Comparison of ENCODE assay signal across 9 cellular contexts in the genomic region with DNA sequence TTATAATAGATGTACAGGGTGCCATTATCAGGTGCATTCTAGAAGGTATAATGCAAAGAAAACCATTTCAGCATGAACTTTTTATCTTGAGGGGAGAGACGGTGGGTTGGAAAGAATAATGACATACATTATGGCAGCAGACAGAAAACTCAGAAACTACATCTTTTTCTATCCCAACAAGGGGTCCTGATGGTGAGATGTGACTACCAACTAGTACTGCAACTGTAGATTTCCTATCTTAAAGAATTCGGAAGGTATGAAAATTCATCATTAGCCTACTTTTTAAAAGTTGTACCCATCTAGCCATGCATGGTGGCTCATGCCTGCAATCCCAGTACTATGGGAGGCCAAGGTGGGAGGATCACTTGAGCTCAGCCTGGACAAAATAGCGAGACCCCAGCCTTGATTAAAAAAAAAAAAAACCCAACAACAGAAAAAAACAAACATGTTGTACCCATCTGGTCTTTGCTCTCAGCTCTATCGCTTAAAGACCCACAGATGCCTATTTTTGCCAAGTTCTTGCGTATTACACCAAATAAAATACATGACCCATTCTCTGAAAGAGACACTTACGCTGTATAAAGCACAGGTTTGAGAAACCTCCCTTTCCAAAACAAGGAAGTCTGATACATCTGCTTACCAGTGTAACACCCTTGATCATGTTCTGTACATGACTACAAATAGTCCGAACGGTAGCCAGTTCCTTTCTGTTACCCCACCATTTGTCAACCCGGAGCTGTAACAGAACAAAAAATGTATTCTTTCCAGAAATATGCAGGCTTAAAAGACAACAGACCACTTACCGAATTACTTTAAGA. TPM values are rescaled to one million over a fixed set of nuclear protein-coding genes. Genes with fewer than 3 reads are reported as not detected.
A peak's percentile ranks its signal among the peaks of the same experiment; 100 is the strongest.
DNase-seq lines count a peak whose midpoint lies in the region; ATAC-seq and TF ChIP-seq lines count a peak whose summit lies in the region.
"Had no signal": no experiment of that assay in that cellular context is flagged by ENCODE, and none has a peak within 500 bp of the region (broad histone marks: within the 10 kb centered on the region; RNA-seq: fewer than 3 reads in every experiment).

No MANE protein-coding gene starts in this region.

- no peak overlapping the region for H2BK120ac ChIP-seq in mesenchymal stem cell (ENCODE audit: low read depth, low read length)

- peak overlapping the region in 6 of 10 donors; percentile 88 to 98 (median 95) for H3K27ac ChIP-seq in heart right ventricle
- no peak overlapping the region for H3K27ac ChIP-seq in mesenchymal stem cell (ENCODE audit: low read length, poor library complexity, severe bottlenecking)
- peak overlapping the region; percentile 98 for H3K27ac ChIP-seq in vagina

- H3K79me1 ChIP-seq in mesenchymal stem cell (replicated peaks; ENCODE audit: low read length, poor library complexity, severe bottlenecking), result peaks cover 8% of the 10 kb centered on the region

- H2BK15ac ChIP-seq in mesenchymal stem cell (ENCODE audit: low read depth, poor library complexity, severe bottlenecking), result no peak overlapping the region

- peak overlapping the region; percentile 73 to 98 (median 80) for H3K4me3 ChIP-seq in heart right ventricle
- H3K4me3 ChIP-seq in astrocyte of the spinal cord (ENCODE audit: low read depth, low read length), result peak overlapping the region; percentile 78
- H3K4me3 ChIP-seq in mesenchymal stem cell (ENCODE audit: insufficient read depth in 1 of 2, low read depth in 1 of 2, low read length in 2 of 2), result peak overlapping the region in 1 of 2 experiments; percentile 90
- H3K4me3 ChIP-seq in vagina, result peak overlapping the region; percentile 80 to 90
- no peak overlapping the region for H3K4me3 ChIP-seq in mucosa of descending colon

- no peak overlapping the region for H3K14ac ChIP-seq in mesenchymal stem cell (ENCODE audit: low read length in 2 of 2)

- peaks cover 0 to 72% (median 51%) of the 10 kb centered on the region in 9 donors for H3K36me3 ChIP-seq in heart right ventricle
- H3K36me3 ChIP-seq in mesenchymal stem cell (ENCODE audit: control insufficient read depth in 1 of 2, insufficient read depth in 2 of 2, low read depth in 1 of 2, low read length in 2 of 2), result peaks cover 11 to 61% of the 10 kb centered on the region in 2 experiments
- H3K36me3 ChIP-seq in vagina, result peaks cover 0 to 57% of the 10 kb centered on the region in 2 donors
- peaks cover 17% of the 10 kb centered on the region for H3K36me3 ChIP-seq in mucosa of descending colon (ENCODE audit: low read depth)

- ATAC-seq in heart right ventricle, result no peak
- no peak for ATAC-seq in HG02610 (IDR thresholded peaks at IDR 0.05; ENCODE audit: unreplicated experiment)
- ATAC-seq in mucosa of descending colon, result no peak
- ATAC-seq in GM18861 (IDR thresholded peaks at IDR 0.05; ENCODE audit: unreplicated experiment), result no peak

- H3K4ac ChIP-seq in mesenchymal stem cell (ENCODE audit: low read depth in 1 of 2, low read length in 2 of 2), result no peak overlapping the region

- peak overlapping the region; percentile 64 for H3K4me2 ChIP-seq in mesenchymal stem cell (ENCODE audit: low read length, poor library complexity, severe bottlenecking)

- intact Hi-C loops in heart right ventricle (cut with DNase I), result loop anchor here in 4 of 10 donors (5.0 to 10.0 kb wide), 2 partner anchors 180 to 552 kb away; a partner anchor contains a TSS
- intact Hi-C loops in cardiac septum (cut with DNase I), result loop anchor here (5.0 kb wide), 5 partner anchors 70 to 600 kb away; a partner anchor contains a TSS
- intact Hi-C loops in vagina (cut with DNase I), result loop anchor here (5.0 kb wide), 1 partner anchor 70 kb away; a partner anchor contains a TSS
- intact Hi-C loops in mucosa of descending colon (cut with DNase I, micrococcal nuclease), result no loop called here

- no peak overlapping the region for H2BK12ac ChIP-seq in mesenchymal stem cell (ENCODE audit: low read length in 2 of 2)

- H2AFZ ChIP-seq in mesenchymal stem cell (ENCODE audit: low read depth, low read length), result no peak overlapping the region

- no peak overlapping the region for H3K18ac ChIP-seq in mesenchymal stem cell (ENCODE audit: low read depth in 1 of 2, low read length in 2 of 2)

- no peak for TF ChIP-seq POLR2A in vagina (IDR thresholded peaks at IDR 0.05)

- no peaks in the 10 kb centered on the region for H3K27me3 ChIP-seq in heart right ventricle
- no peaks in the 10 kb centered on the region for H3K27me3 ChIP-seq in mesenchymal stem cell (ENCODE audit: control insufficient read depth in 1 of 2, insufficient read depth in 1 of 2, low read length in 2 of 2)
- H3K27me3 ChIP-seq in vagina, result no peaks in the 10 kb centered on the region

- H3K9ac ChIP-seq in mesenchymal stem cell (ENCODE audit: low read length), result peak overlapping the region; percentile 97

- no peak overlapping the region for H4K91ac ChIP-seq in mesenchymal stem cell (ENCODE audit: low read length)

- in situ Hi-C loops in astrocyte of the spinal cord (cut with HindIII; ENCODE audit: low sequenced_read_pairs), result no loop called here

- no peak overlapping the region for H4K8ac ChIP-seq in mesenchymal stem cell (ENCODE audit: low read length)

- TF ChIP-seq CTCF in heart right ventricle (IDR thresholded peaks at IDR 0.05) (no peak), astrocyte of the spinal cord (IDR thresholded peaks at IDR 0.05; ENCODE audit: low read depth, low read length) (no peak), vagina (IDR thresholded peaks at IDR 0.05) (no peak), mucosa of descending colon (IDR thresholded peaks at IDR 0.05) (no peak)

- 77% methylated on average over 10 of the region's 10 CpGs for WGBS in heart right ventricle, 2 donors
- 74% methylated on average over 10 of the region's 10 CpGs for WGBS in mesenchymal stem cell

- H3K4me1 ChIP-seq in heart right ventricle, result peaks cover 5 to 43% (median 33%) of the 10 kb centered on the region in 9 donors
- peaks cover 5% of the 10 kb centered on the region for H3K4me1 ChIP-seq in mesenchymal stem cell (ENCODE audit: control insufficient read depth, insufficient read depth, low read depth, low read length)
- H3K4me1 ChIP-seq in vagina, result peaks cover 36% of the 10 kb centered on the region
- peaks cover 25% of the 10 kb centered on the region for H3K4me1 ChIP-seq in mucosa of descending colon (ENCODE audit: low read depth)

- no peak overlapping the region for H3K23ac ChIP-seq in mesenchymal stem cell (ENCODE audit: low read length in 2 of 2)

- H2BK5ac ChIP-seq in mesenchymal stem cell (ENCODE audit: low read depth, low read length, poor library complexity, severe bottlenecking), result no peak overlapping the region

- no peak for DNase-seq in heart right ventricle
- DNase-seq in cardiac septum (ENCODE audit: low spot score), result no peak
- no peak for DNase-seq in astrocyte of the spinal cord (ENCODE audit: low read depth, low spot score)
- no peak for DNase-seq in mesenchymal stem cell
- no peak for DNase-seq in vagina (ENCODE audit: extremely low spot score in 2 of 2)
- DNase-seq in mucosa of descending colon, result no peak
- DNase-seq: stimulated activated CD4-positive, alpha-beta T cell treated with anti-CD3 and anti-CD28 coated beads, Interleukin-15, amount 100 ng/mL, for 24 hours had no signal

- no peak overlapping the region for H2AK5ac ChIP-seq in mesenchymal stem cell (ENCODE audit: low read length, severe bottlenecking)

- no peaks in the 10 kb centered on the region for H3K9me3 ChIP-seq in heart right ventricle
- no peaks in the 10 kb centered on the region for H3K9me3 ChIP-seq in mesenchymal stem cell (ENCODE audit: control insufficient read depth, low read length)
- H3K9me3 ChIP-seq in vagina, result no peaks in the 10 kb centered on the region
- H3K9me3 ChIP-seq in mucosa of descending colon, result no peaks in the 10 kb centered on the region

RNA-seq across cellular contexts. Expression of a gene that starts 1.6 kb away (rescaled TPM):
- 1,000 to 10,000 TPM in 1 of 10 donors, 100 to 1,000 TPM in 9; 546 to 1,064 (median 776) TPM for total RNA-seq in heart right ventricle
- polyA plus RNA-seq in heart right ventricle, result 1,000 to 10,000 TPM; 1,329 to 1,826 TPM
- 532 TPM for total RNA-seq in cardiac septum
- 1,728 TPM for polyA plus RNA-seq in mesenchymal stem cell (2013, experiment 1 of 2)
- 1,807 TPM for polyA plus RNA-seq in mesenchymal stem cell (2013, experiment 2 of 2)
- total RNA-seq in vagina, result 2,100 TPM
- 1,000 to 10,000 TPM in 2 of 3 donors, 100 to 1,000 TPM in 1; 771 to 1,260 (median 1,019) TPM for total RNA-seq in mucosa of descending colon

RNA-seq across cellular contexts. Expression of a gene that starts 1.7 kb away (rescaled TPM):
- 10 to 100 TPM; 16.0 to 32.4 (median 27.0) TPM for total RNA-seq in heart right ventricle
- 10 to 100 TPM; 12.7 to 17.0 TPM for polyA plus RNA-seq in heart right ventricle
- 15.2 TPM for total RNA-seq in cardiac septum
- 8.4 TPM for polyA plus RNA-seq in mesenchymal stem cell (2013, experiment 1 of 2)
- polyA plus RNA-seq in mesenchymal stem cell (2013, experiment 2 of 2), result 8.1 TPM
- total RNA-seq in vagina, result 10.1 TPM
- total RNA-seq in mucosa of descending colon, result 10 to 100 TPM; 16.5 to 30.1 (median 22.4) TPM

RNA-seq across cellular contexts. Expression of a gene that starts 50.4 kb away (rescaled TPM):
- total RNA-seq in heart right ventricle (under 1 TPM in 6 of 10 donors, not detected in 4; 0.08 to 0.53 (median 0.24) TPM), cardiac septum (0.05 TPM), vagina (1.2 TPM), mucosa of descending colon (1 to 10 TPM in 1 of 3 donors, under 1 TPM in 2; 0.44 to 1.0 (median 0.92) TPM)
- under 1 TPM; 0.19 to 0.29 TPM for polyA plus RNA-seq in heart right ventricle
- polyA plus RNA-seq in mesenchymal stem cell (2013, experiment 1 of 2), result not detected
- not detected for polyA plus RNA-seq in mesenchymal stem cell (2013, experiment 2 of 2)

Comparison
In these comparisons a context has a peak if more than half of its experiments do, and no peak if none do; other contexts are left out.
1. intact Hi-C loops: an anchor here in cardiac septum (5.0 kb wide) and vagina (5.0 kb wide); none called in mucosa of descending colon.